ENCODE assay signal across 10 cellular contexts in genomic region chr3:71131385-71131871, GRCh38.
DNase-seq lines count a peak whose midpoint lies in the region; ATAC-seq and TF ChIP-seq lines count a peak whose summit lies in the region.
"Had no signal": no experiment of that assay in that cellular context is flagged by ENCODE, and none has a peak within 500 bp of the region (broad histone marks: within the 10 kb centered on the region; RNA-seq: fewer than 3 reads in every experiment).

No MANE protein-coding gene starts in this region.

- H3K27ac ChIP-seq in ascending aorta (peak overlapping the region; percentile 85 to 90), muscle layer of colon (ENCODE audit: low read depth, low read length) (peak overlapping the region; percentile 59), tibial nerve (peak overlapping the region in 3 of 4 donors; percentile 87 to 88 (median 88))

- H3K9me3 ChIP-seq in ascending aorta (no peaks in the 10 kb centered on the region), muscle layer of colon (ENCODE audit: low read length) (no peaks in the 10 kb centered on the region), tibial nerve (no peaks in the 10 kb centered on the region), MG63 (no peaks in the 10 kb centered on the region)
- H3K9me3 ChIP-seq: SK-N-SH had no signal

- no peak for TF ChIP-seq POLR2A in tibial nerve (IDR thresholded peaks at IDR 0.05)

- ATAC-seq in GM19397 (IDR thresholded peaks at IDR 0.05; ENCODE audit: unreplicated experiment): no peak

- H3K36me3 ChIP-seq in ascending aorta (no peaks in the 10 kb centered on the region), muscle layer of colon (ENCODE audit: insufficient read depth, low read length) (no peaks in the 10 kb centered on the region), tibial nerve (no peaks in the 10 kb centered on the region), MG63 (no peaks in the 10 kb centered on the region)

- peaks cover 2 to 33% of the 10 kb centered on the region in 2 donors for H3K4me1 ChIP-seq in ascending aorta
- peaks cover 67% of the 10 kb centered on the region for H3K4me1 ChIP-seq in muscle layer of colon (ENCODE audit: insufficient read depth, low read length)
- peaks cover 0 to 84% (median 30%) of the 10 kb centered on the region in 4 donors for H3K4me1 ChIP-seq in tibial nerve

- no peaks in the 10 kb centered on the region for H3K9me3 Mint-ChIP-seq in activated naive CD4-positive, alpha-beta T cell treated with anti-CD3 and anti-CD28 coated beads, Interleukin-2, amount 10 ng/mL, durations not matched to agents 7 days and 5 days

- intact Hi-C loops in ascending aorta (cut with DNase I): loop anchor here (2.0 to 5.0 kb wide), 3 partner anchors 33 to 111 kb away; no protein-coding TSS in a partner anchor

- no peak for DNase-seq in activated naive CD4-positive, alpha-beta T cell treated with anti-CD3 and anti-CD28 coated beads, Interleukin-2, amount 10 ng/mL, durations not matched to agents 7 days and 5 days
- DNase-seq in activated naive CD4-positive, alpha-beta T cell (lab: John Stamatoyannopoulos, UW): no peak
- DNase-seq in ascending aorta (ENCODE audit: low spot score in 2 of 2): no peak
- no peak for DNase-seq in tibial nerve (ENCODE audit: low spot score in 2 of 2)
- DNase-seq in MG63: no peak
- no peak for DNase-seq in NOMO-1 (lab: John Stamatoyannopoulos, UW; ENCODE audit: unreplicated experiment in 2 of 2)
- DNase-seq: NCI-H1694, SK-N-SH had no signal

- peak overlapping the region; percentile 89 for H3K4me3 Mint-ChIP-seq in activated naive CD4-positive, alpha-beta T cell treated with anti-CD3 and anti-CD28 coated beads, Interleukin-2, amount 10 ng/mL, durations not matched to agents 7 days and 5 days

- TF ChIP-seq EP300 in tibial nerve (IDR thresholded peaks at IDR 0.05): no peak

- peaks cover 69% of the 10 kb centered on the region for H3K4me1 Mint-ChIP-seq in activated naive CD4-positive, alpha-beta T cell treated with anti-CD3 and anti-CD28 coated beads, Interleukin-2, amount 10 ng/mL, durations not matched to agents 7 days and 5 days

- peak overlapping the region; percentile 63 for H3K9ac ChIP-seq in muscle layer of colon (ENCODE audit: low read length)

- H3K4me3 ChIP-seq in ascending aorta (peak overlapping the region; percentile 18 to 73), muscle layer of colon (ENCODE audit: low read depth in 1 of 2, low read length in 2 of 2) (peak overlapping the region; percentile 9 to 79), tibial nerve (no peak overlapping the region), MG63 (no peak overlapping the region)

- TF ChIP-seq CTCF in ascending aorta (IDR thresholded peaks at IDR 0.05) (no peak), tibial nerve (IDR thresholded peaks at IDR 0.05) (no peak)

- 66 to 76% methylated on average over 5 of the region's 5 CpGs for WGBS in tibial nerve, 2 donors

- peaks cover 7% of the 10 kb centered on the region for H3K36me3 Mint-ChIP-seq in activated naive CD4-positive, alpha-beta T cell treated with anti-CD3 and anti-CD28 coated beads, Interleukin-2, amount 10 ng/mL, durations not matched to agents 7 days and 5 days

- H3K27me3 ChIP-seq in ascending aorta (no peaks in the 10 kb centered on the region), muscle layer of colon (ENCODE audit: control insufficient read depth in 1 of 2, insufficient read depth in 2 of 2, low read length in 2 of 2) (no peaks in the 10 kb centered on the region), tibial nerve (no peaks in the 10 kb centered on the region), MG63 (no peaks in the 10 kb centered on the region)

- H3K27ac Mint-ChIP-seq in activated naive CD4-positive, alpha-beta T cell treated with anti-CD3 and anti-CD28 coated beads, Interleukin-2, amount 10 ng/mL, durations not matched to agents 7 days and 5 days: peak overlapping the region; percentile 100

- CTCF ChIA-PET in activated naive CD4-positive, alpha-beta T cell treated with anti-CD3 and anti-CD28 coated beads, Interleukin-2, amount 10 ng/mL, durations not matched to agents 7 days and 5 days (lab: Charles Lee): interaction anchor here (0.8 to 1.6 kb wide), 6 partner anchors 55 to 455 kb away, joined by 3 to 6 read pairs (median 4); no protein-coding TSS in a partner anchor

- H3K27me3 Mint-ChIP-seq in activated naive CD4-positive, alpha-beta T cell treated with anti-CD3 and anti-CD28 coated beads, Interleukin-2, amount 10 ng/mL, durations not matched to agents 7 days and 5 days: no peaks in the 10 kb centered on the region

Comparison
In these comparisons a context has a peak if more than half of its experiments do, and no peak if none do; other contexts are left out.
1. H3K4me3 ChIP-seq: peak in ascending aorta (2 of 2) and muscle layer of colon (2 of 2); none in tibial nerve (0 of 4) and MG63 (single experiment).
2. Peak in every context shown above with its lines, with median percentiles within 50 percentile points of each other: H3K27ac ChIP-seq.